Comparison of ENCODE assay signal across 8 cellular contexts in the genomic region with DNA sequence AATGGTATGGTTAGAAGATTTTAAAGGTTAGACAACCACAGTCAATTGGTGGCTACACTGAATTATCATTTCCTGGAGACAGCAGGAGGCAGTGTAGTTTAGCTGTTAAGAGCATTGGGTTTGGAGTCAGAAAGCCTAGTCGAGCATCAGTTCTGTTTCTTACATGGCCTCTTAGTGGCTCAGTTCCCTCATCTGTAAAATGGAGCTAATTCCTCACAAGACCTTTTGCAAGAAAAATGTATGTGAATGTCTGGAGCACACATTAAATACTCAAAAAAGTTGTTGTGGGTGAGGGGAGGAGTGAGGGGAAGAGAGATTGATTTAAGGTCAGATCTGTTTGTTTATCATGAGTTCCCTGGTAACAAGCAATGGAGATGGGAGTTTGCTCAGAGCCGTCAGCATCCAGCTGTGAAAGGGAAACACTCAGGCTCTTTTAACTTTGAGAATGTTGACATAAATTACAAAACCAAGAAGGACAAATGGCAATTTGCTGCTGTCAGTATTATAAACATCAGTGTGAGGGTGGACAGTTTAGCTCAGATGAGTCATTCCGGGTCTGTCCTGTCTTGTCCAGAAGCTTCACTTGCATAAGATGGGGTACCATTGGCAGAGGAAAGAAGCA.
DNase-seq lines count a peak whose midpoint lies in the region; ATAC-seq and TF ChIP-seq lines count a peak whose summit lies in the region.

No MANE protein-coding gene starts in this region.

- TF ChIP-seq CTCF in LNCAP (IDR thresholded peaks at IDR 0.05) (peak; percentile 23; the same call in 1 of the 2 replicates), body of pancreas (IDR thresholded peaks at IDR 0.05) (no peak)

- WGBS in body of pancreas, 2 donors, result 66 to 70% methylated on average over 3 of the region's 3 CpGs

- peak overlapping the region; percentile 79 to 88 (median 84) for H3K27ac ChIP-seq in body of pancreas

- no peaks in the 10 kb centered on the region for H3K27me3 ChIP-seq in body of pancreas

- ATAC-seq in body of pancreas (no peak), HG03469 (IDR thresholded peaks at IDR 0.05; ENCODE audit: unreplicated experiment) (no peak)

- no peak for TF ChIP-seq POLR2A in body of pancreas (IDR thresholded peaks at IDR 0.05)

- H3K9me3 ChIP-seq in body of pancreas, result no peaks in the 10 kb centered on the region

- no peaks in the 10 kb centered on the region for H3K36me3 ChIP-seq in body of pancreas (replicated peaks in 1 of 2; ENCODE audit: insufficient read depth in 1 of 2, low read depth in 2 of 2)

- H3K4me1 ChIP-seq in body of pancreas, result peaks cover 33% of the 10 kb centered on the region

- DNase-seq in DMS153 treated with DMSO at 0.1 percent for 48 hours (lab: John Stamatoyannopoulos, UW; ENCODE audit: unreplicated experiment), result peak; percentile 55
- no peak for DNase-seq in body of pancreas
- peak; percentile 27 for DNase-seq in medulla oblongata (ENCODE audit: extremely low spot score)
- DNase-seq in NCI-H446 (lab: John Stamatoyannopoulos, UW), result no peak
- DNase-seq in activated effector memory CD4-positive, alpha-beta T cell treated with Interleukin-2 at 50 U/mL for 16 hours, result no peak
- DNase-seq in RPMI8226, result no peak

- intact Hi-C loops in body of pancreas (cut with DNase I), result no loop called here

- no peak overlapping the region for H3K4me3 ChIP-seq in body of pancreas

Comparison
In these comparisons a context has a peak if more than half of its experiments do, and no peak if none do; other contexts are left out.
1. DNase-seq: peak in DMS153 treated with DMSO at 0.1 percent for 48 hours (single experiment) and medulla oblongata (single experiment); none in body of pancreas (0 of 4), NCI-H446 (0 of 2), activated effector memory CD4-positive, alpha-beta T cell treated with Interleukin-2 at 50 U/mL for 16 hours (single experiment) and RPMI8226 (single experiment).